ENCODE assay signal across 8 cellular contexts in genomic region chr6:11575408-11576033, GRCh38.
DNase-seq lines count a peak whose midpoint lies in the region; ATAC-seq, FAIRE-seq and TF ChIP-seq lines count a peak whose summit lies in the region.

No MANE protein-coding gene starts in this region.

- ATAC-seq in GM18508 (IDR thresholded peaks at IDR 0.05; ENCODE audit: insufficient read depth, unreplicated experiment) (peak; percentile 73), HG02938 (IDR thresholded peaks at IDR 0.05; ENCODE audit: unreplicated experiment) (peak; percentile 95)

- DNase-seq in AG09309 (ENCODE audit: low read depth) (peak; percentile 52), NCI-H2107 (lab: John Stamatoyannopoulos, UW) (peak; percentile 10), kidney tubule cell (ENCODE audit: low spot score) (peak; percentile 79)
- DNase-seq in central memory CD4-positive, alpha-beta T cell: peak; percentile 31
- peak; percentile 29 to 32 for DNase-seq in stimulated activated CD4-positive, alpha-beta T cell treated with anti-CD3 and anti-CD28 coated beads, Interleukin-4, amount 100 ng/mL, for 4 hours

- peak; percentile 94 for TF ChIP-seq CTCF in AG09309 (IDR thresholded peaks at IDR 0.05; ENCODE audit: control insufficient read depth, insufficient read depth, low read depth, low read length, missing control alignments)

- H3K4me3 ChIP-seq in AG09309 (ENCODE audit: control insufficient read depth, low read depth, low read length): no peak overlapping the region

- FAIRE-seq in TTC549 (lab: Jason Lieb, UNC): peak; percentile 96

Comparison
In these comparisons a context has a peak if more than half of its experiments do, and no peak if none do; other contexts are left out.
1. DNase-seq: peak in every context shown above with its lines; median percentile 79 in kidney tubule cell; 52 in AG09309; 31 in central memory CD4-positive, alpha-beta T cell; 30 in stimulated activated CD4-positive, alpha-beta T cell treated with anti-CD3 and anti-CD28 coated beads, Interleukin-4, amount 100 ng/mL, for 4 hours; 10 in NCI-H2107.